Comparison of ENCODE assay signal across 1 cellular context in genomic region chr15:89553632-89554031, GRCh38.
TF ChIP-seq lines count a peak whose summit lies in the region.

No MANE protein-coding gene starts in this region.

TF ChIP-seq in K562, 482 proteins besides CTCF, POLR2A, EP300 and RAD21:
- no peak for TF ChIP-seq IRF1 (CRISPR knock-in tag; IDR thresholded peaks at IDR 0.05; ENCODE audit: borderline replicate concordance)
